ENCODE assay signal across 9 cellular contexts in the genomic region with DNA sequence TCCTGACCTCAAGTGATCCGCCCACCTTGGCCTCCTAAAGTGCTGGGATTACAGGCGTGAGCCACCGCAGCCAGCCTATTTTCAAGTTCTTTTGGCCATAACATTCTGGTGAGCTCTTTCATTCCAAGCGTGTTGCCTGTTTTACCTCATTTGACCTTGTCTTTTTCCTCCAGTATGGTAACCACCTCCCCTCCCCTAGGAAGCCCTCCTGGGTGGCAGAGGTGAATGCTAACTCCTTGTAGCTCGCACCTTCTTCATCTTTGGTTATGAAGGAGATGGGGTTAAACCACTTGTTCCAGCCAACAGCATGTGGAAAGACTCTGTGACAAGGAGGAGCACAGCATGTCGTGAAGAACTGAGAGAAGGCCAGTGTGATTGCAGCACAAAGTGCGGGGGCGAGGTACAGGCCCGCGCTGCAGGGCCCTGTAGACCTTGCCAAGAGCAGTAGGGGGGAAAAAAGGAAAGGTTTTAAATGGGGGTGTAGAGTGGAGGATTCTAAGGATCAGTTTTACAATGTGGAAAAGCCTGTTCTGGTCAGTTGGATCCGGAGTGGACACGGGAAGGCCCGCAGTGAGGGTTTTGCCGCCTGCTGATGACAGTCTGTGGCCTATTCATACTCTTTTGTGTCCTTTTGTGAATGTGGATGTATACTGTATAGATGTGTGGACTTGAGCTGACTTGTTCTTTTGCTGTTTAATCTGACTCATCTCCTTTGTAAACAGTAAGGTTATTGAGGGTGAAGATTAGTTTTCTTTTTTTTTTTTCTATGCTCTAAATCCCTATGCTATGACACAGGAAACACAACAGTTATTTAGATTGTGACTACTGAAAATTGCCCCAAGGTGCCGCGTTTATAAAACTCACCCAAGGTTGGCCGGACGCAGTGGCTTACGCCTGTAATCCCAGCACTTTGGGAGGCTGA.
DNase-seq lines count a peak whose midpoint lies in the region; ATAC-seq and TF ChIP-seq lines count a peak whose summit lies in the region.
"Had no signal": no experiment of that assay in that cellular context is flagged by ENCODE, and none has a peak within 500 bp of the region (broad histone marks: within the 10 kb centered on the region; RNA-seq: fewer than 3 reads in every experiment).

No MANE protein-coding gene starts in this region.

- no peak overlapping the region for H3K4me3 ChIP-seq in skin epidermis

- DNase-seq in GM03348 (ENCODE audit: low spot score) (peak; percentile 60), glomerular visceral epithelial cell (ENCODE audit: extremely low spot score) (peak; percentile 25), NCI-H82 treated with DMSO at 0.1 percent for 48 hours (lab: John Stamatoyannopoulos, UW; ENCODE audit: unreplicated experiment) (no peak), activated gamma-delta T cell (lab: John Stamatoyannopoulos, UW) (no peak)
- DNase-seq: T-cell had no signal

- ATAC-seq in SK-N-SH treated with all-trans-retinoic acid at 6 μM for 48 hours (peak; percentile 88), HG02938 (IDR thresholded peaks at IDR 0.05; ENCODE audit: unreplicated experiment) (no peak), HG03139 (IDR thresholded peaks at IDR 0.05; ENCODE audit: unreplicated experiment) (no peak)
- ATAC-seq: T-cell had no signal

- peak overlapping the region in 20 of 21 experiments; percentile 25 to 85 (median 72) for H3K27ac ChIP-seq in skin epidermis

TF ChIP-seq in SK-N-SH treated with all-trans-retinoic acid at 6 μM for 48 hours, 23 proteins besides CTCF, POLR2A, EP300 and RAD21:
- TF ChIP-seq ZNF70 (CRISPR knock-in tag; IDR thresholded peaks at IDR 0.05), result no peak
- TF ChIP-seq, protein P1, sequence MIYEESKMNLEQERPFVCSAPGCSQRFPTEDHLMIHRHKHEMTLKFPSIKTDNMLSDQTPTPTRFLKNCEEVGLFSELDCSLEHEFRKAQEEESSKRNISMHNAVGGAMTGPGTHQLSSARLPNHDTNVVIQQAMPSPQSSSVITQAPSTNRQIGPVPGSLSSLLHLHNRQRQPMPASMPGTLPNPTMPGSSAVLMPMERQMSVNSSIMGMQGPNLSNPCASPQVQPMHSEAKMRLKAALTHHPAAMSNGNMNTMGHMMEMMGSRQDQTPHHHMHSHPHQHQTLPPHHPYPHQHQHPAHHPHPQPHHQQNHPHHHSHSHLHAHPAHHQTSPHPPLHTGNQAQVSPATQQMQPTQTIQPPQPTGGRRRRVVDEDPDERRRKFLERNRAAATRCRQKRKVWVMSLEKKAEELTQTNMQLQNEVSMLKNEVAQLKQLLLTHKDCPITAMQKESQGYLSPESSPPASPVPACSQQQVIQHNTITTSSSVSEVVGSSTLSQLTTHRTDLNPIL (CRISPR knock-in tag; IDR thresholded peaks at IDR 0.05; ENCODE audit: low read depth), result no peak
- TF ChIP-seq, protein P2, sequence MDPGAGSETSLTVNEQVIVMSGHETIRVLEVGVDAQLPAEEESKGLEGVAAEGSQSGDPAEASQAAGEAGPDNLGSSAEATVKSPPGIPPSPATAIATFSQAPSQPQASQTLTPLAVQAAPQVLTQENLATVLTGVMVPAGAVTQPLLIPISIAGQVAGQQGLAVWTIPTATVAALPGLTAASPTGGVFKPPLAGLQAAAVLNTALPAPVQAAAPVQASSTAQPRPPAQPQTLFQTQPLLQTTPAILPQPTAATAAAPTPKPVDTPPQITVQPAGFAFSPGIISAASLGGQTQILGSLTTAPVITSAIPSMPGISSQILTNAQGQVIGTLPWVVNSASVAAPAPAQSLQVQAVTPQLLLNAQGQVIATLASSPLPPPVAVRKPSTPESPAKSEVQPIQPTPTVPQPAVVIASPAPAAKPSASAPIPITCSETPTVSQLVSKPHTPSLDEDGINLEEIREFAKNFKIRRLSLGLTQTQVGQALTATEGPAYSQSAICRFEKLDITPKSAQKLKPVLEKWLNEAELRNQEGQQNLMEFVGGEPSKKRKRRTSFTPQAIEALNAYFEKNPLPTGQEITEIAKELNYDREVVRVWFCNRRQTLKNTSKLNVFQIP (CRISPR knock-in tag; IDR thresholded peaks at IDR 0.05; ENCODE audit: borderline replicate concordance, low read depth), result no peak
- TF ChIP-seq SNAI2 (CRISPR knock-in tag; IDR thresholded peaks at IDR 0.05), result no peak
- no peak for TF ChIP-seq ZC3H10 (CRISPR knock-in tag; IDR thresholded peaks at IDR 0.05)
- no peak for TF ChIP-seq OSR1 (CRISPR knock-in tag; IDR thresholded peaks at IDR 0.05)
- TF ChIP-seq PPARA (CRISPR knock-in tag; IDR thresholded peaks at IDR 0.05; ENCODE audit: borderline replicate concordance), result no peak
- TF ChIP-seq, protein P3, sequence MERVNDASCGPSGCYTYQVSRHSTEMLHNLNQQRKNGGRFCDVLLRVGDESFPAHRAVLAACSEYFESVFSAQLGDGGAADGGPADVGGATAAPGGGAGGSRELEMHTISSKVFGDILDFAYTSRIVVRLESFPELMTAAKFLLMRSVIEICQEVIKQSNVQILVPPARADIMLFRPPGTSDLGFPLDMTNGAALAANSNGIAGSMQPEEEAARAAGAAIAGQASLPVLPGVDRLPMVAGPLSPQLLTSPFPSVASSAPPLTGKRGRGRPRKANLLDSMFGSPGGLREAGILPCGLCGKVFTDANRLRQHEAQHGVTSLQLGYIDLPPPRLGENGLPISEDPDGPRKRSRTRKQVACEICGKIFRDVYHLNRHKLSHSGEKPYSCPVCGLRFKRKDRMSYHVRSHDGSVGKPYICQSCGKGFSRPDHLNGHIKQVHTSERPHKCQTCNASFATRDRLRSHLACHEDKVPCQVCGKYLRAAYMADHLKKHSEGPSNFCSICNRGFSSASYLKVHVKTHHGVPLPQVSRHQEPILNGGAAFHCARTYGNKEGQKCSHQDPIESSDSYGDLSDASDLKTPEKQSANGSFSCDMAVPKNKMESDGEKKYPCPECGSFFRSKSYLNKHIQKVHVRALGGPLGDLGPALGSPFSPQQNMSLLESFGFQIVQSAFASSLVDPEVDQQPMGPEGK (CRISPR knock-in tag; IDR thresholded peaks at IDR 0.05; ENCODE audit: borderline replicate concordance), result no peak
- no peak for TF ChIP-seq CSDC2 (CRISPR knock-in tag; IDR thresholded peaks at IDR 0.05)

Comparison
In these comparisons a context has a peak if more than half of its experiments do, and no peak if none do; other contexts are left out.
1. DNase-seq: peak in GM03348 (single experiment) and glomerular visceral epithelial cell (single experiment); none in NCI-H82 treated with DMSO at 0.1 percent for 48 hours (single experiment) and activated gamma-delta T cell (single experiment).